21 cellular contexts compared by ENCODE assay signal in genomic region chr3:105118905-105119304, GRCh38.
A peak's percentile ranks its signal among the peaks of the same experiment; 100 is the strongest.
DNase-seq lines count a peak whose midpoint lies in the region; ATAC-seq, FAIRE-seq and TF ChIP-seq lines count a peak whose summit lies in the region.
"Had no signal": no experiment of that assay in that cellular context is flagged by ENCODE, and none has a peak within 500 bp of the region (broad histone marks: within the 10 kb centered on the region; RNA-seq: fewer than 3 reads in every experiment).

No MANE protein-coding gene starts in this region.

- H2AFZ ChIP-seq in PC-3 (ENCODE audit: low read length) (no peak overlapping the region), osteoblast (ENCODE audit: low read length) (no peak overlapping the region)

- H3K27ac Mint-ChIP-seq in CD8-positive, alpha-beta T cell, result no peak overlapping the region
- H3K27ac Mint-ChIP-seq: activated T-helper 17 cell treated with anti-CD3 and anti-CD28 coated beads, Interleukin-2, amount 50 U/mL, for 72 hours; B cell had no signal

- no peaks in the 10 kb centered on the region for H4K20me1 ChIP-seq in PC-3 (ENCODE audit: low read length)
- H4K20me1 ChIP-seq in osteoblast (ENCODE audit: insufficient read depth, low read length), result no peaks in the 10 kb centered on the region

- no peaks in the 10 kb centered on the region for H3K9me2 ChIP-seq in PC-3 (replicated peaks; ENCODE audit: low read length)

- H3K4me1 Mint-ChIP-seq in CD8-positive, alpha-beta T cell (ENCODE audit: low read depth), result no peaks in the 10 kb centered on the region
- H3K4me1 Mint-ChIP-seq: activated T-helper 17 cell treated with anti-CD3 and anti-CD28 coated beads, Interleukin-2, amount 50 U/mL, for 72 hours; B cell had no signal

- no peaks in the 10 kb centered on the region for H3K36me3 ChIP-seq in PC-3 (ENCODE audit: low read depth, low read length)
- no peaks in the 10 kb centered on the region for H3K36me3 ChIP-seq in osteoblast (ENCODE audit: insufficient read depth, low read length)
- no peaks in the 10 kb centered on the region for H3K36me3 ChIP-seq in CD8-positive, alpha-beta T cell (ENCODE audit: insufficient read depth, low read length)
- H3K36me3 ChIP-seq: adrenal gland, ovary had no signal

- peaks cover 17% of the 10 kb centered on the region for H3K4me1 ChIP-seq in PC-3 (ENCODE audit: insufficient read depth, low read length)
- H3K4me1 ChIP-seq in osteoblast (ENCODE audit: insufficient read depth, low read length), result peaks cover 5% of the 10 kb centered on the region
- no peaks in the 10 kb centered on the region for H3K4me1 ChIP-seq in CD8-positive, alpha-beta T cell (ENCODE audit: insufficient read depth, low read length)
- H3K4me1 ChIP-seq: adrenal gland had no signal

- H3K9me3 ChIP-seq in PC-3 (ENCODE audit: low read length) (no peaks in the 10 kb centered on the region), osteoblast (ENCODE audit: low read depth, low read length) (no peaks in the 10 kb centered on the region)
- H3K9me3 ChIP-seq in CD8-positive, alpha-beta T cell (ENCODE audit: low read length), result no peaks in the 10 kb centered on the region
- H3K9me3 ChIP-seq: adrenal gland, ovary had no signal

- intact Hi-C loops in PC-3 (cut with micrococcal nuclease), result loop anchor here (1.0 to 5.0 kb wide), 4 partner anchors 24 to 247 kb away; partner anchors contain the start of gene ALCAM
- intact Hi-C loops in CD8-positive, alpha-beta T cell (cut with DNase I, micrococcal nuclease), result no loop called here

- H3K27ac ChIP-seq in PC-3 (ENCODE audit: low read length), result peak overlapping the region; percentile 91
- H3K27ac ChIP-seq in epithelial cell of prostate, result peak overlapping the region; percentile 70
- no peak overlapping the region for H3K27ac ChIP-seq in osteoblast (ENCODE audit: low read depth, low read length)
- H3K27ac ChIP-seq in CD8-positive, alpha-beta T cell (ENCODE audit: low read depth, low read length), result no peak overlapping the region
- H3K27ac ChIP-seq: adrenal gland, ovary had no signal

- peaks cover 4% of the 10 kb centered on the region for H3F3A ChIP-seq in PC-3 (ENCODE audit: low read length, unreplicated experiment)

- peak; percentile 72 for ATAC-seq in PC-3
- no peak for ATAC-seq in GM21723 (IDR thresholded peaks at IDR 0.05; ENCODE audit: unreplicated experiment)
- ATAC-seq in SK-N-SH treated with all-trans-retinoic acid at 6 μM for 48 hours, result no peak
- ATAC-seq in CD8-positive, alpha-beta T cell, result no peak
- ATAC-seq: activated T-helper 17 cell treated with anti-CD3 and anti-CD28 coated beads, Interleukin-2, amount 50 U/mL, for 72 hours; left ventricle myocardium superior had no signal

- no peak overlapping the region for H3K9ac ChIP-seq in PC-3 (ENCODE audit: low read length)

- H3K4me2 ChIP-seq in PC-3 (ENCODE audit: low read length) (peak overlapping the region; percentile 71), osteoblast (ENCODE audit: insufficient read depth, low read length) (no peak overlapping the region)

- DNase-seq in GM03348 (ENCODE audit: low spot score), result peak; percentile 25
- peak; percentile 97 for DNase-seq in PC-3
- DNase-seq in epithelial cell of prostate (ENCODE audit: low read depth, low spot score), result peak; percentile 90
- peak; percentile 37 for DNase-seq in osteoblast (ENCODE audit: insufficient read length, low spot score, missing footprints)
- DNase-seq in CD8-positive, alpha-beta T cell, result no peak
- DNase-seq in frontal cortex (ENCODE audit: low spot score in 2 of 2), result no peak
- DNase-seq: adrenal gland; effector CD8-positive, alpha-beta T cell; left ventricle myocardium superior; MV-4-11; NCI-H187 treated with DMSO at 0.1 percent for 48 hours; NCI-H446; ovary; SIG-M5; stimulated activated CD4-positive, alpha-beta T cell treated with anti-CD3 and anti-CD28 coated beads, Interleukin-2, amount 100 ng/mL, for 48 hours; T-helper 2 cell had no signal

- CTCF ChIA-PET in PC-3 (lab: Charles Lee), result no interaction called here
- CTCF ChIA-PET in CD8-positive, alpha-beta T cell (lab: Charles Lee), result no interaction called here

- no peaks in the 10 kb centered on the region for H3K9me3 Mint-ChIP-seq in CD8-positive, alpha-beta T cell

- FAIRE-seq in frontal cortex (lab: Jason Lieb, UNC), result no peak
- FAIRE-seq: D721Med had no signal

- TF ChIP-seq CTCF in PC-3 (conservative IDR thresholded peaks at IDR 0.05; ENCODE audit: low read depth, low read length) (no peak), osteoblast (IDR thresholded peaks at IDR 0.05; ENCODE audit: extremely low read depth, low read depth, low read length) (no peak)
- no peak for TF ChIP-seq CTCF in CD8-positive, alpha-beta T cell (IDR thresholded peaks at IDR 0.05)

- H3K27me3 ChIP-seq in PC-3 (ENCODE audit: low read length) (no peaks in the 10 kb centered on the region), osteoblast (ENCODE audit: insufficient read depth, low read length) (no peaks in the 10 kb centered on the region)
- H3K27me3 ChIP-seq in CD8-positive, alpha-beta T cell (ENCODE audit: insufficient read depth, low read length), result no peaks in the 10 kb centered on the region
- H3K27me3 ChIP-seq: adrenal gland, ovary had no signal

- H3K36me3 Mint-ChIP-seq in CD8-positive, alpha-beta T cell, result no peaks in the 10 kb centered on the region

- no peak overlapping the region for H3K4me3 Mint-ChIP-seq in CD8-positive, alpha-beta T cell
- H3K4me3 Mint-ChIP-seq: activated T-helper 17 cell treated with anti-CD3 and anti-CD28 coated beads, Interleukin-2, amount 50 U/mL, for 72 hours; B cell had no signal

- no peaks in the 10 kb centered on the region for H3K79me2 ChIP-seq in PC-3 (ENCODE audit: low read length)
- no peaks in the 10 kb centered on the region for H3K79me2 ChIP-seq in osteoblast (ENCODE audit: insufficient read depth, low read length)

- no peaks in the 10 kb centered on the region for H3K27me3 Mint-ChIP-seq in CD8-positive, alpha-beta T cell (ENCODE audit: low read depth)
- H3K27me3 Mint-ChIP-seq: activated T-helper 17 cell treated with anti-CD3 and anti-CD28 coated beads, Interleukin-2, amount 50 U/mL, for 72 hours; B cell had no signal

- POLR2A ChIA-PET in PC-3 (lab: Charles Lee; ENCODE audit: unreplicated experiment), result no interaction called here
- POLR2A ChIA-PET in CD8-positive, alpha-beta T cell (lab: Charles Lee), result no interaction called here

- H3K4me3 ChIP-seq in PC-3 (ENCODE audit: low read length) (no peak overlapping the region), osteoblast (ENCODE audit: insufficient read depth, low read length) (no peak overlapping the region)
- no peak overlapping the region for H3K4me3 ChIP-seq in CD8-positive, alpha-beta T cell (ENCODE audit: low read depth, low read length)
- H3K4me3 ChIP-seq: adrenal gland, ovary had no signal

- no TSS peak for BruUV-seq in PC-3 (replicated peaks; lab: Mats Ljungman, UMichigan)

TF ChIP-seq in SK-N-SH treated with all-trans-retinoic acid at 6 μM for 48 hours, 23 proteins besides CTCF, POLR2A, EP300 and RAD21:
- TF ChIP-seq CSDC2 (CRISPR knock-in tag; IDR thresholded peaks at IDR 0.05), result no peak
- TF ChIP-seq POU6F1 (CRISPR knock-in tag; IDR thresholded peaks at IDR 0.05; ENCODE audit: borderline replicate concordance, low read depth), result no peak
- no peak for TF ChIP-seq ZNF8 (CRISPR knock-in tag; IDR thresholded peaks at IDR 0.05)

Comparison
In these comparisons a context has a peak if more than half of its experiments do, and no peak if none do; other contexts are left out.
1. DNase-seq: peak in GM03348 (single experiment), PC-3 (single experiment), epithelial cell of prostate (single experiment) and osteoblast (single experiment); none in CD8-positive, alpha-beta T cell (0 of 7) and frontal cortex (0 of 2).
2. H3K27ac ChIP-seq: peak in PC-3 (single experiment) and epithelial cell of prostate (single experiment); none in osteoblast (single experiment) and CD8-positive, alpha-beta T cell (single experiment).